Comparison of ENCODE assay signal across 1 cellular context in the genomic region with DNA sequence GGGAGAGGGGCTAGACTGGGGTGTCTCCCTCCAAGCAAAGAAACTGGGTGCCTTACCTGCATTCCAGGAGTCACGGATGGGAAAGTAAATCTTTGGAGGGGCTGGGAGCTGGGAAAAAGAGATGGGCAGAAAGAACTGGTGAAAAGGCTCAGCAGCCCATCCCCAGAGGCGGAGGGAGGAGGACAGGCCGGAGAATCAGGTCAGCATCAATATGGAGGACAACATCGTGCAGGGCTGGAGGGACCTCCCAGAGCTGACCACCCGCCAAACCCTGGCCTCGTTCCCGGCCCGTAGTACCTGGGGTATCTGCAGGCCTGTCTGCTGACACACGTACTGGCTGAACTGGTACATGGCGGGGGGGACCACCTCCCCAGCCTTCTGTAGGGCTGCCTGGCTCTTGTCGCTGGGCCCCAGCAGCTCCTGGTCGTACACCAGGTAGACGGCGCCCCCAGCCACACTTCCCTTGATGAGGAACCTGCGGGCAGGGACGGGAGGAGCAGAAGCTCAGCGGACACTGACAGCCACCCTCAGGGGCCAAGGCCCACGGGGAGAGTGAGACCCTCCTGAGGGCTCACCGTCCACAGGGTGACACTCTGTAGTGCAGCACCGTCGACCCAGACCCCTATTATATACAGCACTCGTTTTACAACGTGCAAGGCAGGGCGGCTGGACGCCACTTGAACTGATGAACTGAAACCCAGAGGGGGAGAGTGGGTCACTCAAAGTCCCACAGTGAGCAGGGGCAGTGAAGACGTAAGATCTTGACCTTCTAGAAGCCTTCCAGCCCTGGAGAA.
TF ChIP-seq lines count a peak whose summit lies in the region.

No MANE protein-coding gene starts in this region.

TF ChIP-seq in H1, 55 proteins besides CTCF, POLR2A, EP300 and RAD21:
- TF ChIP-seq JUND (IDR thresholded peaks at IDR 0.05; ENCODE audit: low read length) (no peak), RBBP5 (IDR thresholded peaks at IDR 0.05; ENCODE audit: borderline replicate concordance, low read depth, low read length) (no peak), NANOG (IDR thresholded peaks at IDR 0.05; ENCODE audit: insufficient read depth, low read depth, low read length, poor library complexity, severe bottlenecking) (no peak), MAFK (IDR thresholded peaks at IDR 0.05; ENCODE audit: low read depth, low read length) (no peak), KDM4A (IDR thresholded peaks at IDR 0.05; ENCODE audit: low read depth, low read length, severe bottlenecking) (no peak), CBX5 (IDR thresholded peaks at IDR 0.05; ENCODE audit: low read depth, low read length) (no peak)
